Comparison of ENCODE assay signal across 9 cellular contexts in genomic region chr4:2462992-2463762, GRCh38. TPM values are rescaled to one million over a fixed set of nuclear protein-coding genes. Genes with fewer than 3 reads are reported as not detected.
DNase-seq lines count a peak whose midpoint lies in the region; FAIRE-seq and TF ChIP-seq lines count a peak whose summit lies in the region.
"Had no signal": no experiment of that assay in that cellular context is flagged by ENCODE, and none has a peak within 500 bp of the region (broad histone marks: within the 10 kb centered on the region; RNA-seq: fewer than 3 reads in every experiment).

No MANE protein-coding gene starts in this region.

- H3K18ac ChIP-seq in trophoblast cell (ENCODE audit: low read length) = no peak overlapping the region

- H3K27ac Mint-ChIP-seq in Calu3 (ENCODE audit: unreplicated experiment) = peak overlapping the region; percentile 33

- H3K4me1 Mint-ChIP-seq in Calu3 (ENCODE audit: low read depth, unreplicated experiment) = peaks cover 8% of the 10 kb centered on the region

- H3K4me2 ChIP-seq in PC-9 (peak overlapping the region; percentile 57; the same call in 1 of the 2 replicates), trophoblast cell (ENCODE audit: low read length) (peak overlapping the region; percentile 92)

- H3K79me1 ChIP-seq in trophoblast cell (ENCODE audit: low read length) = peaks cover 2% of the 10 kb centered on the region

- H3K36me3 ChIP-seq in PC-9 (ENCODE audit: low read depth) = no peaks in the 10 kb centered on the region
- peaks cover 0 to 5% of the 10 kb centered on the region in 2 experiments for H3K36me3 ChIP-seq in trophoblast cell (ENCODE audit: control insufficient read depth in 1 of 2, insufficient read depth in 2 of 2, low read length in 2 of 2)

- H4K8ac ChIP-seq in trophoblast cell (ENCODE audit: low read depth, low read length) = no peak overlapping the region

- H3K4me3 Mint-ChIP-seq in Calu3 (ENCODE audit: low read depth, unreplicated experiment) = peak overlapping the region; percentile 64

- no peak overlapping the region for H3K14ac ChIP-seq in trophoblast cell (ENCODE audit: low read length)

- no peak overlapping the region for H2AK5ac ChIP-seq in trophoblast cell (ENCODE audit: low read length)

- H4K20me1 ChIP-seq in PC-9 (ENCODE audit: insufficient read depth) = no peaks in the 10 kb centered on the region

- H3K4me3 ChIP-seq in PC-9 = 0 out of 2 replicates have a peak overlapping the region, but pooled peaks have one; percentile 24
- peak overlapping the region; percentile 3 for H3K4me3 ChIP-seq in epithelial cell of esophagus (ENCODE audit: low read length)
- H3K4me3 ChIP-seq in trophoblast cell (ENCODE audit: low read depth, low read length) = no peak overlapping the region

- H3K27me3 ChIP-seq in PC-9 (ENCODE audit: insufficient read depth, low read depth) (peaks cover 17% of the 10 kb centered on the region; the same call in 1 of the 2 replicates), trophoblast cell (ENCODE audit: insufficient read depth, low read length) (peaks cover 3% of the 10 kb centered on the region)

- H3K9me3 ChIP-seq in PC-9 (ENCODE audit: insufficient read depth, low read depth) = no peaks in the 10 kb centered on the region
- H3K9me3 ChIP-seq in trophoblast cell (ENCODE audit: insufficient read depth, low read depth, low read length) = no peaks in the 10 kb centered on the region

- H3K4ac ChIP-seq in trophoblast cell (ENCODE audit: low read depth, low read length) = no peak overlapping the region

- H3K23ac ChIP-seq in trophoblast cell (ENCODE audit: low read length) = no peak overlapping the region

- no peaks in the 10 kb centered on the region; the same call in 1 of the 2 replicates for H3K4me1 ChIP-seq in PC-9 (replicated peaks; ENCODE audit: insufficient read depth)
- H3K4me1 ChIP-seq in trophoblast cell (ENCODE audit: control insufficient read depth in 1 of 2, insufficient read depth in 2 of 2, low read length in 2 of 2) = peaks cover 8 to 9% of the 10 kb centered on the region in 2 experiments

- H3K79me2 ChIP-seq in PC-9 (ENCODE audit: low read depth) (peaks cover 7% of the 10 kb centered on the region), trophoblast cell (ENCODE audit: control insufficient read depth, insufficient read depth, low read length, poor library complexity) (peaks cover 2% of the 10 kb centered on the region)

- intact Hi-C loops in Calu3 (cut with micrococcal nuclease; ENCODE audit: unreplicated experiment) = no loop called here
- intact Hi-C loops in PC-9 (cut with micrococcal nuclease; ENCODE audit: unreplicated experiment) = loop anchor here (10.0 kb wide), 2 partner anchors 48 to 128 kb away; partner anchors contain the start of genes CFAP99 and ZFYVE28

- no peaks in the 10 kb centered on the region; the same call in 1 of the 2 replicates for H3F3A ChIP-seq in PC-9 (ENCODE audit: insufficient read depth, low read depth)

- H2BK12ac ChIP-seq in trophoblast cell (ENCODE audit: low read length) = no peak overlapping the region

- H3K36me3 Mint-ChIP-seq in Calu3 (ENCODE audit: insufficient read depth, unreplicated experiment) = peaks cover 10% of the 10 kb centered on the region

- no peaks in the 10 kb centered on the region for H3K9me3 Mint-ChIP-seq in Calu3 (ENCODE audit: low read depth, unreplicated experiment)

- H2BK5ac ChIP-seq in trophoblast cell (ENCODE audit: low read depth, low read length, poor library complexity) = no peak overlapping the region

- H3K27me3 Mint-ChIP-seq in Calu3 (ENCODE audit: unreplicated experiment) = peaks cover 48% of the 10 kb centered on the region

- FAIRE-seq in HTR-8/SVneo (lab: Jason Lieb, UNC) = no peak

- no peak overlapping the region for H4K12ac ChIP-seq in trophoblast cell (ENCODE audit: low read depth, low read length)

- H3K27ac ChIP-seq in PC-9 = no peak overlapping the region
- no peak overlapping the region for H3K27ac ChIP-seq in trophoblast cell (ENCODE audit: low read depth, low read length)

- POLR2A ChIA-PET in PC-9 (lab: Charles Lee; ENCODE audit: unreplicated experiment) = interaction anchor here (0.5 to 0.7 kb wide), 2 partner anchors 51 to 233 kb away, joined by 3 to 4 read pairs; no protein-coding TSS in a partner anchor

- DNase-seq in Calu3 = no peak
- no peak for DNase-seq in PC-9
- no peak for DNase-seq in epithelial cell of esophagus (ENCODE audit: low read depth)
- no peak for DNase-seq in trophoblast cell
- no peak for DNase-seq in anterior cingulate cortex (lab: John Stamatoyannopoulos, UW)
- DNase-seq in NCI-H1048 (lab: John Stamatoyannopoulos, UW) = no peak
- DNase-seq in HTR-8/SVneo (ENCODE audit: insufficient read length, low spot score) = no peak
- DNase-seq in activated gamma-delta T cell (lab: John Stamatoyannopoulos, UW) = no peak
- DNase-seq: NCI-H2107 had no signal

- BruUV-seq in Calu3 (replicated peaks; lab: Mats Ljungman, UMichigan) = no TSS peak
- BruUV-seq in PC-9 (replicated peaks; lab: Mats Ljungman, UMichigan) = no TSS peak

- no peaks in the 10 kb centered on the region for H3K9me2 ChIP-seq in PC-9 (ENCODE audit: insufficient read depth)

- H2BK120ac ChIP-seq in trophoblast cell (ENCODE audit: insufficient read depth, low read length, poor library complexity) = no peak overlapping the region

- CTCF ChIA-PET in Calu3 (lab: Charles Lee) (interaction anchor here (0.7 to 1.3 kb wide), 2 partner anchors 11 to 243 kb away, joined by 3 read pairs; no protein-coding TSS in a partner anchor), PC-9 (lab: Charles Lee) (no interaction called here)

- no CpG with 5 or more reads among the region's 35 CpGs for WGBS in trophoblast cell (ENCODE audit: extremely low coverage, insufficient coverage, insufficient read length)

- no peak overlapping the region for H4K91ac ChIP-seq in trophoblast cell (ENCODE audit: low read depth, low read length)

- H2AFZ ChIP-seq in PC-9 (no peak overlapping the region), trophoblast cell (ENCODE audit: insufficient read depth, low read length, poor library complexity) (no peak overlapping the region)

- TF ChIP-seq CTCF in Calu3 (IDR thresholded peaks at IDR 0.05; ENCODE audit: unreplicated experiment) = no peak
- TF ChIP-seq CTCF in PC-9 (conservative IDR thresholded peaks at IDR 0.05) = no peak; the same call in 1 of the 2 replicates
- no peak for TF ChIP-seq CTCF in epithelial cell of esophagus (IDR thresholded peaks at IDR 0.05; ENCODE audit: insufficient read depth, low read depth, low read length, missing control alignments)

- no peak overlapping the region for H3K9ac ChIP-seq in trophoblast cell (ENCODE audit: low read length)

RNA-seq across cellular contexts. Expression of gene RNF4, which starts 5.7 kb away (rescaled TPM):
- total RNA-seq in Calu3 (2022) (45.6 and 55.6 TPM in 2 replicates), PC-9 (2021) (63.5 and 95.4 TPM in 2 replicates)
- polyA plus RNA-seq in trophoblast cell (2013) = 42.2 and 43.1 TPM in 2 replicates

RNA-seq across cellular contexts. Expression of gene CFAP99, which starts 44.4 kb away (rescaled TPM):
- total RNA-seq in Calu3 (2022) (0.32 TPM in 1 of 2 replicates, not detected in the other), PC-9 (2021) (0.48 and 0.85 TPM in 2 replicates)
- not detected in 2 replicates for polyA plus RNA-seq in trophoblast cell (2013)

RNA-seq across cellular contexts. Expression of gene ZFYVE28, which starts 44.7 kb away (rescaled TPM):
- 1.2 and 2.4 TPM in 2 replicates for total RNA-seq in Calu3 (2022)
- 12.9 and 13.6 TPM in 2 replicates for total RNA-seq in PC-9 (2021)
- polyA plus RNA-seq in trophoblast cell (2013) = 0.03 and 0.10 TPM in 2 replicates
